ENCODE assay signal across 8 cellular contexts in genomic region chr3:194140520-194141414, GRCh38. TPM values are rescaled to one million over a fixed set of nuclear protein-coding genes. Genes with fewer than 3 reads are reported as not detected.
DNase-seq lines count a peak whose midpoint lies in the region; ATAC-seq and TF ChIP-seq lines count a peak whose summit lies in the region.

No MANE protein-coding gene starts in this region.

- H3K36me3 ChIP-seq in parathyroid adenoma (ENCODE audit: control insufficient read depth, insufficient read depth, low read length) = no peaks in the 10 kb centered on the region

- intact Hi-C loops in Right ventricle myocardium inferior (cut with DNase I) = loop anchor here (1.0 kb wide), 2 partner anchors 131 to 175 kb away; no protein-coding TSS in a partner anchor

- H3K4me1 ChIP-seq in parathyroid adenoma = peaks cover 45% of the 10 kb centered on the region

- ATAC-seq in Right ventricle myocardium inferior = peak; percentile 42

- H3K9ac ChIP-seq in parathyroid adenoma = peak overlapping the region; percentile 79

- TF ChIP-seq CTCF in parathyroid adenoma (IDR thresholded peaks at IDR 0.05) = no peak

- no peaks in the 10 kb centered on the region for H3K27me3 ChIP-seq in parathyroid adenoma (ENCODE audit: control insufficient read depth, insufficient read depth, low read length)

- peak overlapping the region; percentile 99 for H3K27ac ChIP-seq in parathyroid adenoma

- H3K9me3 ChIP-seq in parathyroid adenoma (ENCODE audit: control insufficient read depth, low read length) = no peaks in the 10 kb centered on the region

- DNase-seq in NCI-H2227 (lab: John Stamatoyannopoulos, UW; ENCODE audit: unreplicated experiment) = peak; percentile 57
- DNase-seq in NCI-H2227 treated with DMSO at 0.1 percent for 48 hours (lab: John Stamatoyannopoulos, UW) = no peak
- DNase-seq in NCI-H2107 (lab: John Stamatoyannopoulos, UW) = peak; percentile 67
- DNase-seq in activated effector memory CD4-positive, alpha-beta T cell treated with anti-CD3 and anti-CD28 coated beads, Interleukin-2, amount 50 U/mL, for 16 hours = peak; percentile 73
- DNase-seq in Right ventricle myocardium inferior (ENCODE audit: missing footprints) = peak; percentile 82
- DNase-seq in GDM1 (lab: John Stamatoyannopoulos, UW) = no peak
- no peak for DNase-seq in SHP77 (lab: John Stamatoyannopoulos, UW)

- H3K4me3 ChIP-seq in parathyroid adenoma (ENCODE audit: low read depth, low read length) = peak overlapping the region; percentile 46

- peak overlapping the region; percentile 93 for H3K4me2 ChIP-seq in parathyroid adenoma (ENCODE audit: low read length)

- H3K79me2 ChIP-seq in parathyroid adenoma = peaks cover 14% of the 10 kb centered on the region

- peak overlapping the region; percentile 31 for H2AFZ ChIP-seq in parathyroid adenoma

RNA-seq across cellular contexts. Expression of gene HES1, which starts 4.8 kb away (rescaled TPM):
- total RNA-seq in Right ventricle myocardium inferior = 11.4 TPM

Comparison
In these comparisons a context has a peak if more than half of its experiments do, and no peak if none do; other contexts are left out.
1. DNase-seq: peak in NCI-H2227 (single experiment), NCI-H2107 (single experiment), activated effector memory CD4-positive, alpha-beta T cell treated with anti-CD3 and anti-CD28 coated beads, Interleukin-2, amount 50 U/mL, for 16 hours (single experiment) and Right ventricle myocardium inferior (single experiment); none in NCI-H2227 treated with DMSO at 0.1 percent for 48 hours (single experiment), GDM1 (single experiment) and SHP77 (0 of 2).